34 cellular contexts compared by ENCODE assay signal in the genomic region with DNA sequence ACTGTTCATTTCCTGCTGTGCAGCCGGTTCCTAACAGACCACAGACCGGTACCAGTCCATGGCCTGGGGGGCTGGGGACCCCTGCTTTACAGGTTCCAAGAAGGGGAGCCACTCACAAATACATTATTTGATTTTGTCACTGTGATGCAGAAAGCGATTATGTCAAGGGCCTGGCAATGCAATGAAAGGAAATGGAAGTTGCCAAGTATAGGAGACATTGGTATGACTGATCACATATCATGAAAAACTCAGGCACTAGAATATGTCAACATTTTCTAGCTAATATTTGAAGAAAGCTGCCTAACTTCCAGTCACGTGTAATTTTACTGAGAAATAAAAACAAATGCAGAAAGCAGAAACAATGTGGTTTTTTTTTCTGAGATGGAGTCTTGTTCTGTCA.
"Had no signal": no experiment of that assay in that cellular context is flagged by ENCODE, and none has a peak within 500 bp of the region (broad histone marks: within the 10 kb centered on the region; RNA-seq: fewer than 3 reads in every experiment).

No MANE protein-coding gene starts in this region.

- ATAC-seq: activated CD8-positive, alpha-beta T cell treated with anti-CD3 and anti-CD28 coated beads for 36 hours; activated naive CD4-positive, alpha-beta T cell treated with anti-CD3 and anti-CD28 coated beads, Interleukin-2, amount 50 U/mL, for 72 hours; body of pancreas had no signal

- DNase-seq: activated B cell treated with CpG ODN at 0.5 μM for 24 hours; activated CD4-positive, alpha-beta memory T cell treated with anti-CD3 and anti-CD28 coated beads for 36 hours; activated CD4-positive, alpha-beta T cell treated with anti-CD3 and anti-CD28 coated beads for 4 hours; activated CD4-positive, alpha-beta T cell treated with anti-CD3 and anti-CD28 coated beads, Interleukin-2, amount 10 ng/mL, durations not matched to agents 24 days and 14 days; activated CD4-positive, alpha-beta T cell treated with anti-CD3 and anti-CD28 coated beads, Interleukin-2, amount 50 U/mL, for 1 hour; activated CD4-positive, alpha-beta T cell treated with anti-CD3 and anti-CD28 coated beads, Interleukin-2, amount 50 U/mL, for 4 hours; activated CD4-positive, CD25-positive, alpha-beta regulatory T cell treated with anti-CD3 and anti-CD28 coated beads, Interleukin-2, amount 50 U/mL, for 72 hours; activated CD8-positive, alpha-beta memory T cell treated with anti-CD3 and anti-CD28 coated beads, Interleukin-2, amount 50 U/mL, for 4 hours; activated CD8-positive, alpha-beta T cell treated with anti-CD3 and anti-CD28 coated beads for 36 hours; activated effector memory CD4-positive, alpha-beta T cell treated with anti-CD3 and anti-CD28 coated beads, Interleukin-2, amount 50 U/mL, for 16 hours; activated gamma-delta T cell treated with Interleukin-2 at 50 U/mL for 16 hours; activated naive CD4-positive, alpha-beta T cell; activated naive CD4-positive, alpha-beta T cell treated with anti-CD3 and anti-CD28 coated beads for 36 hours; activated naive CD4-positive, alpha-beta T cell treated with anti-CD3 and anti-CD28 coated beads, Interleukin-2, amount 50 U/mL, for 16 hours; activated naive CD8-positive, alpha-beta T cell treated with anti-CD3 and anti-CD28 coated beads for 36 hours; activated T-cell treated with anti-CD3 and anti-CD28 coated beads for 4 hours; activated T-cell treated with anti-CD3 and anti-CD28 coated beads, Interleukin-2, amount 50 U/mL, for 1 hour; activated T-cell treated with anti-CD3 and anti-CD28 coated beads, Interleukin-2, amount 50 U/mL, for 48 hours; adrenal gland; amniotic stem cell; aorta; body of pancreas; brain microvascular endothelial cell; central memory CD4-positive, alpha-beta T cell; T-helper 1 cell; T-helper 2 cell; T-helper 9 cell had no signal

- FAIRE-seq: astrocyte, TTC549 had no signal

- H3K27me3 ChIP-seq: adrenal gland, body of pancreas, brain microvascular endothelial cell, breast epithelium had no signal

- H3K27ac ChIP-seq: adrenal gland, brain microvascular endothelial cell, breast epithelium, VCaP had no signal

- H3K4me3 Mint-ChIP-seq: activated B cell treated with CpG ODN at 0.5 μM for 24 hours; activated CD4-positive, alpha-beta memory T cell treated with anti-CD3 and anti-CD28 coated beads for 36 hours; activated CD4-positive, alpha-beta T cell treated with anti-CD3 and anti-CD28 coated beads, Interleukin-2, amount 10 ng/mL, durations not matched to agents 24 days and 14 days; activated CD8-positive, alpha-beta T cell treated with anti-CD3 and anti-CD28 coated beads for 36 hours; activated naive CD4-positive, alpha-beta T cell treated with anti-CD3 and anti-CD28 coated beads for 36 hours; activated naive CD8-positive, alpha-beta T cell treated with anti-CD3 and anti-CD28 coated beads for 36 hours; T-helper 1 cell treated with Interleukin-12 subunit alpha and Interleukin-12 subunit beta and Interleukin-4 antibody, amounts not matched to agents 30 μg/mL and 1 μg/mL, for 36 hours; T-helper 2 cell treated with Interferon-gamma antibody and Interleukin-4, amounts not matched to agents 5 μg/mL and 100 μg/mL, for 36 hours had no signal

- H3K36me3 Mint-ChIP-seq: activated CD4-positive, alpha-beta memory T cell treated with anti-CD3 and anti-CD28 coated beads for 36 hours; activated naive CD4-positive, alpha-beta T cell treated with anti-CD3 and anti-CD28 coated beads, Interleukin-2, amount 50 U/mL, for 72 hours; activated naive CD8-positive, alpha-beta T cell treated with anti-CD3 and anti-CD28 coated beads for 36 hours had no signal

- H3K27me3 Mint-ChIP-seq: activated B cell treated with CpG ODN at 0.5 μM for 24 hours; activated naive CD8-positive, alpha-beta T cell treated with anti-CD3 and anti-CD28 coated beads for 36 hours had no signal

- H3K4me3 ChIP-seq: adrenal gland, body of pancreas, breast epithelium had no signal

- H3K27ac Mint-ChIP-seq: activated B cell treated with CpG ODN at 0.5 μM for 24 hours; activated CD4-positive, alpha-beta memory T cell treated with anti-CD3 and anti-CD28 coated beads for 36 hours; activated CD4-positive, alpha-beta T cell treated with anti-CD3 and anti-CD28 coated beads, Interleukin-2, amount 10 ng/mL, durations not matched to agents 24 days and 14 days; activated CD8-positive, alpha-beta T cell treated with anti-CD3 and anti-CD28 coated beads for 36 hours; activated naive CD4-positive, alpha-beta T cell treated with anti-CD3 and anti-CD28 coated beads for 36 hours; activated naive CD4-positive, alpha-beta T cell treated with anti-CD3 and anti-CD28 coated beads, Interleukin-2, amount 50 U/mL, for 72 hours; activated naive CD8-positive, alpha-beta T cell treated with anti-CD3 and anti-CD28 coated beads for 36 hours; T-helper 1 cell treated with Interleukin-12 subunit alpha and Interleukin-12 subunit beta and Interleukin-4 antibody, amounts not matched to agents 30 μg/mL and 1 μg/mL, for 36 hours; T-helper 2 cell treated with Interferon-gamma antibody and Interleukin-4, amounts not matched to agents 5 μg/mL and 100 μg/mL, for 36 hours had no signal

- H3K9me3 Mint-ChIP-seq: activated B cell treated with CpG ODN at 0.5 μM for 24 hours; activated CD4-positive, alpha-beta memory T cell treated with anti-CD3 and anti-CD28 coated beads for 36 hours; activated CD4-positive, alpha-beta T cell treated with anti-CD3 and anti-CD28 coated beads, Interleukin-2, amount 10 ng/mL, durations not matched to agents 24 days and 14 days; activated CD8-positive, alpha-beta T cell treated with anti-CD3 and anti-CD28 coated beads for 36 hours; activated naive CD4-positive, alpha-beta T cell treated with anti-CD3 and anti-CD28 coated beads for 36 hours; activated naive CD4-positive, alpha-beta T cell treated with anti-CD3 and anti-CD28 coated beads, Interleukin-2, amount 50 U/mL, for 72 hours; activated naive CD8-positive, alpha-beta T cell treated with anti-CD3 and anti-CD28 coated beads for 36 hours; T-helper 1 cell treated with Interleukin-12 subunit alpha and Interleukin-12 subunit beta and Interleukin-4 antibody, amounts not matched to agents 30 μg/mL and 1 μg/mL, for 36 hours; T-helper 2 cell treated with Interferon-gamma antibody and Interleukin-4, amounts not matched to agents 5 μg/mL and 100 μg/mL, for 36 hours had no signal

- H3K9me3 ChIP-seq: adrenal gland, body of pancreas, breast epithelium had no signal

- H3K4me1 ChIP-seq: adrenal gland, breast epithelium had no signal

- H3K36me3 ChIP-seq: adrenal gland, brain microvascular endothelial cell, breast epithelium had no signal

- H3K4me1 Mint-ChIP-seq: activated CD4-positive, alpha-beta T cell treated with anti-CD3 and anti-CD28 coated beads, Interleukin-2, amount 10 ng/mL, durations not matched to agents 24 days and 14 days had no signal
